1 cellular context compared by ENCODE assay signal in the genomic region with DNA sequence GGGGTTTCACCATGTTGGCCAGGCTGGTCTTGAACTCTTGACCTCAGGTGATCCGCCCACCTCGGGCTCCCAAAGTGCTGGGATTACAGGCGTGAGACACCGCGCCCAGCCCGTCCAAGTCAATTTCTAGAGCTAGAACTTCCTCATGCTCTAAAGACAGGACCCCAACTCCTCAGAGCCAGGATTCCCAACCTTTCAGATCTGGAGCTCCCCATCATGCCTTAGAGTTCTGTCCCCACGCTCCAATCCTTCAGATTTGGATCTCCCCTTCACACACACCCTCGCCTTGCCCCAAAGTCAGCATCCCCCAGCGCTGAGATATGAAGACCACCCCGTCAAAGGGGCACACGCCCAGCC.
TF ChIP-seq lines count a peak whose summit lies in the region.

No MANE protein-coding gene starts in this region.

TF ChIP-seq in HEK293, 187 proteins besides CTCF, POLR2A, EP300 and RAD21 (continued from another document):
- TF ChIP-seq, protein P1, sequence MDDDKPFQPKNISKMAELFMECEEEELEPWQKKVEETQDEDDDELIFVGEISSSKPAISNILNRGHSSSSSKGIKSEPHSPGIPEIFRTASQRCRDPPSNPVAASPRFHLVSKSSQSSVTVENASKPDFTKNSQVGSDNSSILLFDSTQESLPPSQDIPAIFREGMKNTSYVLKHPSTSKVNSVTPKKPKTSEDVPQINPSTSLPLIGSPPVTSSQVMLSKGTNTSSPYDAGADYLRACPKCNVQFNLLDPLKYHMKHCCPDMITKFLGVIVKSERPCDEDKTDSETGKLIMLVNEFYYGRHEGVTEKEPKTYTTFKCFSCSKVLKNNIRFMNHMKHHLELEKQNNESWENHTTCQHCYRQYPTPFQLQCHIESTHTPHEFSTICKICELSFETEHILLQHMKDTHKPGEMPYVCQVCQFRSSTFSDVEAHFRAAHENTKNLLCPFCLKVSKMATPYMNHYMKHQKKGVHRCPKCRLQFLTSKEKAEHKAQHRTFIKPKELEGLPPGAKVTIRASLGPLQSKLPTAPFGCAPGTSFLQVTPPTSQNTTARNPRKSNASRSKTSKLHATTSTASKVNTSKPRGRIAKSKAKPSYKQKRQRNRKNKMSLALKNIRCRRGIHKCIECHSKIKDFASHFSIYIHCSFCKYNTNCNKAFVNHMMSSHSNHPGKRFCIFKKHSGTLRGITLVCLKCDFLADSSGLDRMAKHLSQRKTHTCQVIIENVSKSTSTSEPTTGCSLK (tag by site-specific recombination; IDR thresholded peaks at IDR 0.05), result no peak
- TF ChIP-seq PRDM2 (tag by site-specific recombination; IDR thresholded peaks at IDR 0.05; ENCODE audit: borderline replicate concordance) (no peak), KLF1 (tag by site-specific recombination; IDR thresholded peaks at IDR 0.05) (peak; percentile 36; the same call in 1 of the 2 replicates), ZNF560 (tag by site-specific recombination; IDR thresholded peaks at IDR 0.05; ENCODE audit: borderline replicate concordance) (no peak), ZNF10 (tag by site-specific recombination; IDR thresholded peaks at IDR 0.05) (no peak), ZNF302 (tag by site-specific recombination; IDR thresholded peaks at IDR 0.05; ENCODE audit: low read depth) (no peak), ZBTB26 (tag by site-specific recombination; optimal IDR thresholded peaks at IDR 0.05) (no peak), FEZF1 (tag by site-specific recombination; IDR thresholded peaks at IDR 0.05) (no peak), KLF10 (tag by site-specific recombination; IDR thresholded peaks at IDR 0.05) (no peak), ZNF596 (tag by site-specific recombination; IDR thresholded peaks at IDR 0.05) (no peak)
- TF ChIP-seq, protein P2, sequence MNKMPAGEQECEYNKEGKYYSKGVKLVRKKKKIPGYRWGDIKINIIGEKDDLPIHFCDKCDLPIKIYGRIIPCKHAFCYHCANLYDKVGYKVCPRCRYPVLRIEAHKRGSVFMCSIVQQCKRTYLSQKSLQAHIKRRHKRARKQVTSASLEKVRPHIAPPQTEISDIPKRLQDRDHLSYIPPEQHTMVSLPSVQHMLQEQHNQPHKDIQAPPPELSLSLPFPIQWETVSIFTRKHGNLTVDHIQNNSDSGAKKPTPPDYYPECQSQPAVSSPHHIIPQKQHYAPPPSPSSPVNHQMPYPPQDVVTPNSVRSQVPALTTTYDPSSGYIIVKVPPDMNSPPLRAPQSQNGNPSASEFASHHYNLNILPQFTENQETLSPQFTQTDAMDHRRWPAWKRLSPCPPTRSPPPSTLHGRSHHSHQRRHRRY (tag by site-specific recombination; IDR thresholded peaks at IDR 0.05), result no peak
TF ChIP-seq in HEK293: peak in this region for 2.
